Comparison of ENCODE assay signal across 8 cellular contexts in genomic region chr5:14946813-14947640, GRCh38.
DNase-seq lines count a peak whose midpoint lies in the region; ATAC-seq, FAIRE-seq and TF ChIP-seq lines count a peak whose summit lies in the region.

No MANE protein-coding gene starts in this region.

- H4K20me1 ChIP-seq in H1 (replicated peaks in 1 of 2; ENCODE audit: control insufficient read depth in 1 of 2, insufficient read depth in 2 of 2, low read length in 2 of 2), result no peaks in the 10 kb centered on the region

- H3K36me3 ChIP-seq in H1 (ENCODE audit: control insufficient read depth in 2 of 4, insufficient read depth in 4 of 4, low read length in 3 of 4), result no peaks in the 10 kb centered on the region
- no peaks in the 10 kb centered on the region for H3K36me3 ChIP-seq in pancreas

- CTCF ChIA-PET in H1 (lab: Charles Lee; ENCODE audit: partially characterized antibody), result interaction anchor here (0.6 to 2.6 kb wide), 11 partner anchors 9 to 267 kb away, joined by 3 to 10 read pairs (median 4); no protein-coding TSS in a partner anchor

- H3K23ac ChIP-seq in H1 (ENCODE audit: insufficient read length), result no peak overlapping the region

- ATAC-seq in GM19035 (IDR thresholded peaks at IDR 0.05; ENCODE audit: unreplicated experiment) (peak; percentile 73), pancreas (peak; percentile 83 to 87 (median 87))

- H3K4ac ChIP-seq in H1 (replicated peaks; ENCODE audit: insufficient read length, low read depth, low read length), result no peak overlapping the region

- H4K91ac ChIP-seq in H1 (replicated peaks; ENCODE audit: insufficient read length, low read length), result no peak overlapping the region

- no peak overlapping the region for H2BK15ac ChIP-seq in H1 (ENCODE audit: low read length)

- H3K23me2 ChIP-seq in H1 (ENCODE audit: low read depth, low read length), result no peaks in the 10 kb centered on the region

- no peak overlapping the region for H3K14ac ChIP-seq in H1 (ENCODE audit: insufficient read length)

- H2BK12ac ChIP-seq in H1 (ENCODE audit: low read depth, low read length), result peak overlapping the region; percentile 18; the same call in 1 of the 2 replicates

- H2BK20ac ChIP-seq in H1 (ENCODE audit: low read length), result no peak overlapping the region

- no peak overlapping the region for H3K9ac ChIP-seq in H1 (replicated peaks in 1 of 4; ENCODE audit: extremely low read depth in 1 of 4, low read depth in 3 of 4, low read length in 3 of 4)

- no peak for TF ChIP-seq EP300 in H1 (IDR thresholded peaks at IDR 0.05; ENCODE audit: borderline replicate concordance in 1 of 2, low read depth in 2 of 2, low read length in 2 of 2)

- POLR2A ChIA-PET in H1 (lab: Charles Lee; ENCODE audit: partially characterized antibody), result interaction anchor here (0.6 kb wide), 1 partner anchor 12 kb away, joined by 3 read pairs; no protein-coding TSS in a partner anchor

- TF ChIP-seq CTCF in H1 (IDR thresholded peaks at IDR 0.05; ENCODE audit: control extremely low read depth in 1 of 3, insufficient read depth in 1 of 3, low read depth in 1 of 3, low read length in 3 of 3), result peak in 2 of 3 experiments; percentile 47 to 59; a peak in 3 of 4 replicates
- TF ChIP-seq CTCF in pancreas (IDR thresholded peaks at IDR 0.05), result peak in 1 of 4 donors; percentile 14

- no peaks in the 10 kb centered on the region for H3K4me1 ChIP-seq in H1 (replicated peaks in 1 of 4; ENCODE audit: control insufficient read depth in 3 of 4, insufficient read depth in 4 of 4, low read length in 3 of 4)
- H3K4me1 ChIP-seq in pancreas, result no peaks in the 10 kb centered on the region

- H4K5ac ChIP-seq in H1 (ENCODE audit: insufficient read length, low read depth, low read length), result no peak overlapping the region

- H3K9me3 ChIP-seq in H1 (ENCODE audit: insufficient read depth in 2 of 2, low read depth in 1 of 2, low read length in 1 of 2) (no peaks in the 10 kb centered on the region), pancreas (no peaks in the 10 kb centered on the region)

- DNase-seq in DMS53 (lab: John Stamatoyannopoulos, UW), result peak; percentile 78
- DNase-seq in HPDE6-E6E7 (ENCODE audit: extremely low spot score), result peak; percentile 50
- peak; percentile 21 for DNase-seq in SK-N-DZ (ENCODE audit: low spot score)
- no peak for DNase-seq in H1 (ENCODE audit: low read depth in 1 of 2, low spot score in 2 of 2)
- DNase-seq in pancreas, result peak in 2 of 6 donors; percentile 7 to 46
- DNase-seq in hypothalamus (lab: John Stamatoyannopoulos, UW), result no peak
- DNase-seq in C1 segment of cervical spinal cord (lab: John Stamatoyannopoulos, UW), result no peak

- no peak overlapping the region for H2BK5ac ChIP-seq in H1 (ENCODE audit: low read depth, low read length)

- no peak overlapping the region for H3K27ac ChIP-seq in H1 (ENCODE audit: low read depth, low read length)
- no peak overlapping the region for H3K27ac ChIP-seq in pancreas

- WGBS in H1 (ENCODE audit: extremely low coverage in 1 of 2, insufficient coverage in 1 of 2, insufficient read length in 1 of 2, insufficient replicate concordance in 2 of 2, low coverage in 1 of 2, low lambda C conversion rate in 2 of 2, missing lambda C conversion rate in 1 of 2), 2 experiments, result 78% methylated on average over 4 of the region's 4 CpGs; no CpG with 5 or more reads in 1 of the 2 experiments
- WGBS in pancreas, 2 donors, result 10 to 20% methylated on average over 4 of the region's 4 CpGs

- H2AK5ac ChIP-seq in H1 (ENCODE audit: low read depth, low read length), result no peak overlapping the region

- H3K4me2 ChIP-seq in H1 (ENCODE audit: insufficient read depth in 1 of 2, low read depth in 2 of 2, low read length in 2 of 2), result no peak overlapping the region

- peak; percentile 88 for FAIRE-seq in H1 (lab: Jason Lieb, UNC)
- no peak for FAIRE-seq in pancreas (lab: Jason Lieb, UNC)

- no peak overlapping the region for H4K8ac ChIP-seq in H1 (ENCODE audit: extremely low read depth, insufficient read depth, low read length)

- H3K56ac ChIP-seq in H1 (replicated peaks; ENCODE audit: insufficient read length, low read depth, low read length), result no peak overlapping the region

- intact Hi-C loops in pancreas (cut with DNase I), result no loop called here

- TF ChIP-seq POLR2A in H1 (IDR thresholded peaks at IDR 0.05; ENCODE audit: control extremely low read depth in 1 of 2, low read depth in 2 of 2, low read length in 2 of 2), result no peak

- peak overlapping the region; percentile 86; the same call in 1 of the 2 replicates for H2AFZ ChIP-seq in H1 (ENCODE audit: low read length)

- H3K4me3 ChIP-seq in H1 (ENCODE audit: extremely low read depth in 1 of 4, insufficient read depth in 2 of 4, low read depth in 3 of 4, low read length in 4 of 4), result no peak overlapping the region
- no peak overlapping the region for H3K4me3 ChIP-seq in pancreas

- H2BK120ac ChIP-seq in H1 (replicated peaks; ENCODE audit: low read depth, low read length), result no peak overlapping the region

- no peak overlapping the region; the same call in 1 of the 2 replicates for H3K18ac ChIP-seq in H1 (ENCODE audit: extremely low read depth, low read length)

- H3K79me1 ChIP-seq in H1 (ENCODE audit: low read depth, low read length), result no peaks in the 10 kb centered on the region

- H3K79me2 ChIP-seq in H1 (ENCODE audit: control insufficient read depth in 1 of 2, insufficient read depth in 2 of 2, low read length in 2 of 2), result no peaks in the 10 kb centered on the region

- H3K27me3 ChIP-seq in H1 (replicated peaks in 1 of 4; ENCODE audit: control insufficient read depth in 3 of 4, extremely low read depth in 1 of 4, insufficient read depth in 3 of 4, low read length in 3 of 4), result no peaks in the 10 kb centered on the region
- H3K27me3 ChIP-seq in pancreas, result peaks cover 0 to 4% (median 0%) of the 10 kb centered on the region in 4 donors

- peak; percentile 59 to 62 for TF ChIP-seq RAD21 in H1 (IDR thresholded peaks at IDR 0.05 in 1 of 2, conservative IDR thresholded peaks at IDR 0.05 in 1 of 2; ENCODE audit: low read depth in 2 of 2, low read length in 2 of 2)

TF ChIP-seq in H1, 55 proteins besides CTCF, POLR2A, EP300 and RAD21:
- TF ChIP-seq GABPA (IDR thresholded peaks at IDR 0.05; ENCODE audit: borderline replicate concordance, insufficient read depth, low read length) (no peak), HDAC2 (IDR thresholded peaks at IDR 0.05; ENCODE audit: borderline replicate concordance in 1 of 2, low read depth in 2 of 2, low read length in 2 of 2) (no peak), PHF8 (conservative IDR thresholded peaks at IDR 0.05; ENCODE audit: low read depth, low read length) (no peak), TEAD4 (IDR thresholded peaks at IDR 0.05; ENCODE audit: low read depth, low read length) (peak; percentile 88), BCL11A (IDR thresholded peaks at IDR 0.05; ENCODE audit: low read depth in 2 of 2, low read length in 2 of 2) (no peak)
TF ChIP-seq in H1: peak in this region for 1.

Comparison
In these comparisons a context has a peak if more than half of its experiments do, and no peak if none do; other contexts are left out.
1. DNase-seq: peak in DMS53 (single experiment), HPDE6-E6E7 (single experiment) and SK-N-DZ (single experiment); none in H1 (0 of 2), hypothalamus (0 of 51) and C1 segment of cervical spinal cord (0 of 14).